7 cellular contexts compared by ENCODE assay signal in the genomic region with DNA sequence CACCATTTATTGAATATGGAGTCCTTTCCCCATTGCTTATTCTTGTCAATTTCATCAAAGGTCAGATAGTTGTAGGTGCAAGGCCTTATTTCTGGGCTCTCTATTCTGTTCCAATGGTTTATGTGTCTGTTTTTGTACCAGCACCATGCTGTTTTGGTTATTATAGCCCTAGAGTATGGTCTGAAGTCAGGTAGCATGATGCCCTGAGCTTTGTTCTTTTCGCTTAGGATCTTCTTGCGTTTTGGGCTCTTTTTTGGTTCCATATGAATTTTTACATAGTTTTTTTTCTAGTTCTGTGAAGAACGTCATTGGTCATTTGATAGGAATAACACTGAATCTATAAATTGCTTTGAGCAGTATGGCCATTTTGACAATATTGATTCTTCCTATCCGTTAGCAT. TPM values are rescaled to one million over a fixed set of nuclear protein-coding genes. Genes with fewer than 3 reads are reported as not detected.
"Had no signal": no experiment of that assay in that cellular context is flagged by ENCODE, and none has a peak within 500 bp of the region (broad histone marks: within the 10 kb centered on the region; RNA-seq: fewer than 3 reads in every experiment).

No MANE protein-coding gene starts in this region.

- H3K4me1 Mint-ChIP-seq: GM23338, H9 had no signal

- H3K4me3 Mint-ChIP-seq: GM23338, H9 had no signal

- ATAC-seq: GM23338, K562 had no signal

- H3K27ac Mint-ChIP-seq: GM23338, H9 had no signal

- DNase-seq: H9, HCEC 1CT, IMR-90, KG1 had no signal

RNA-seq across cellular contexts. Expression of gene IFNE, which starts 40.2 kb away (rescaled TPM):
- total RNA-seq: H1, H9, K562 had no signal
